ENCODE assay signal across 31 cellular contexts in genomic region chr16:26593700-26594099, GRCh38.
"Had no signal": no experiment of that assay in that cellular context is flagged by ENCODE, and none has a peak within 500 bp of the region (broad histone marks: within the 10 kb centered on the region; RNA-seq: fewer than 3 reads in every experiment).

No MANE protein-coding gene starts in this region.

- H3K9me3 Mint-ChIP-seq: mesothelial cell of epicardium had no signal

- DNase-seq: activated CD4-positive, alpha-beta T cell treated with anti-CD3 and anti-CD28 coated beads for 4 hours; activated CD4-positive, CD25-positive, alpha-beta regulatory T cell; activated CD8-positive, alpha-beta T cell treated with anti-CD3 and anti-CD28 coated beads for 36 hours; activated naive CD4-positive, alpha-beta T cell; activated T-cell treated with anti-CD3 and anti-CD28 coated beads for 4 hours; amniotic stem cell; brain microvascular endothelial cell; cortex of kidney; foreskin keratinocyte; heart left ventricle; hypothalamus; immature natural killer cell; kidney; left colon; mammary epithelial cell; naive B cell; ovary; retina; stimulated activated CD4-positive, alpha-beta T cell treated with anti-CD3 and anti-CD28 coated beads, Interleukin-12 subunit alpha, Interleukin-12 subunit beta, amount 100 ng/mL, for 4 hours; stimulated activated CD4-positive, alpha-beta T cell treated with anti-CD3 and anti-CD28 coated beads, Interleukin-4, amount 100 ng/mL, for 1 hour; stomach; thyroid gland; upper lobe of left lung had no signal

- ATAC-seq: activated CD8-positive, alpha-beta T cell treated with anti-CD3 and anti-CD28 coated beads for 36 hours; activated naive CD4-positive, alpha-beta T cell treated with anti-CD3 and anti-CD28 coated beads, Interleukin-2, amount 50 U/mL, for 72 hours; esophagus mucosa; foreskin keratinocyte; heart left ventricle; left colon; sciatic nerve; SK-N-SH treated with all-trans-retinoic acid at 6 μM for 48 hours had no signal

- H3K36me3 ChIP-seq: brain microvascular endothelial cell, heart left ventricle, ovary, stomach, thyroid gland, upper lobe of left lung, vagina had no signal

- H3K4me3 Mint-ChIP-seq: immature natural killer cell, mesothelial cell of epicardium, naive B cell had no signal

- H3K4me3 ChIP-seq: heart left ventricle, ovary, skin epidermis, stomach, thyroid gland, upper lobe of left lung, vagina had no signal

- H3K4me1 ChIP-seq: foreskin keratinocyte, heart left ventricle, stomach, upper lobe of left lung, vagina had no signal

- H3K9me3 ChIP-seq: heart left ventricle, ovary, stomach, thyroid gland, upper lobe of left lung, vagina had no signal

- H3K36me3 Mint-ChIP-seq: immature natural killer cell, mesothelial cell of epicardium, naive B cell had no signal

- H3K27ac ChIP-seq: brain microvascular endothelial cell, foreskin keratinocyte, heart left ventricle, ovary, stomach, upper lobe of left lung, vagina had no signal

- H3K27ac Mint-ChIP-seq: activated naive CD4-positive, alpha-beta T cell treated with anti-CD3 and anti-CD28 coated beads, Interleukin-2, amount 50 U/mL, for 72 hours; mesothelial cell of epicardium; naive B cell; progenitor cell of endocrine pancreas had no signal

- H3K4me1 Mint-ChIP-seq: mesothelial cell of epicardium, naive B cell had no signal

- H3K27me3 ChIP-seq: brain microvascular endothelial cell, foreskin keratinocyte, ovary, thyroid gland, upper lobe of left lung, vagina had no signal
